30 cellular contexts compared by ENCODE assay signal in the genomic region with DNA sequence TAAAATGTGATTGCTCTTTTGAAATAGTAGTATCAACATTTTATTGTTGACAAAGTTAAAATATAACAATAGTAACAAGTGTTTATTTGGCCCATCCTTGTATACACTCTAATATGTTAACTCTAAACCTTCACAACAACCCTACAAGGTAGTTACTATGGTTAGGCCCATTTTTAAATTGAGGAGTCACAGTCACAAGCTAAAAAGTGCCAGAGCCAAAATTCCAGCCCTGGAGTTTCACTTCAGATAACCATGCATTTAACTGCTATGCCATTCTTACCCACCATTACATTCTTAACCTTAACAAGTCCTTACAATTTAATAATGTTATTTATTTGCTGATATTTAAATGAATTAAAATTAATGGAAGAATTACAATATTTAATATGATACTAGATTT.
"Had no signal": no experiment of that assay in that cellular context is flagged by ENCODE, and none has a peak within 500 bp of the region (broad histone marks: within the 10 kb centered on the region; RNA-seq: fewer than 3 reads in every experiment).

No MANE protein-coding gene starts in this region.

- H3K27ac ChIP-seq: epithelial cell of prostate, foreskin keratinocyte, neutrophil, pancreas, right lobe of liver, stomach, thyroid gland, vagina had no signal

- H3K36me3 Mint-ChIP-seq: mesothelial cell of epicardium; natural killer cell treated with Interleukin-12 subunit alpha and Interleukin-12 subunit beta and Interleukin-15 and Interleukin-18, amount 100 ng/mL, for 72 hours; stimulated activated effector memory CD8-positive, alpha-beta T cell treated with anti-CD3 and anti-CD28 coated beads, Interleukin-12 subunit alpha, Interleukin-12 subunit beta, amount 100 ng/mL, for 72 hours had no signal

- H3K4me1 Mint-ChIP-seq: endodermal cell; naive B cell; neural crest cell; stimulated activated effector memory CD8-positive, alpha-beta T cell treated with anti-CD3 and anti-CD28 coated beads, Interleukin-12 subunit alpha, Interleukin-12 subunit beta, amount 100 ng/mL, for 72 hours had no signal

- H3K4me3 ChIP-seq: mucosa of descending colon, pancreas, right lobe of liver, stomach, thyroid gland, vagina had no signal

- H3K36me3 ChIP-seq: neutrophil, pancreas, right lobe of liver, stomach, thyroid gland, vagina had no signal

- H3K9me3 ChIP-seq: mucosa of descending colon, neutrophil, pancreas, right lobe of liver, stomach, thyroid gland, vagina had no signal

- H3K4me3 Mint-ChIP-seq: dendritic cell treated with granulocyte-macrophage colony-stimulating factor and Interleukin-4, amounts not matched to agents 40 ng/mL and 50 ng/mL, for 4 days; endodermal cell; immature natural killer cell; mesothelial cell of epicardium; naive B cell; natural killer cell treated with Interleukin-12 subunit alpha and Interleukin-12 subunit beta and Interleukin-15 and Interleukin-18, amount 100 ng/mL, for 72 hours; neural crest cell; stimulated activated effector memory CD8-positive, alpha-beta T cell treated with anti-CD3 and anti-CD28 coated beads, Interleukin-12 subunit alpha, Interleukin-12 subunit beta, amount 100 ng/mL, for 72 hours had no signal

- DNase-seq: effector CD8-positive, alpha-beta T cell; endodermal cell; foreskin keratinocyte; glutamatergic neuron; hypothalamus; immature natural killer cell; islet precursor cell; kidney glomerular epithelial cell; mesenchymal stem cell; mucosa of descending colon; naive B cell; pancreas; retina; right lobe of liver; stimulated activated CD4-positive, alpha-beta T cell treated with anti-CD3 and anti-CD28 coated beads, Interleukin-2, amount 100 ng/mL, for 24 hours; stimulated activated CD4-positive, alpha-beta T cell treated with anti-CD3 and anti-CD28 coated beads, Interleukin-4, amount 100 ng/mL, for 24 hours; stimulated activated naive CD4-positive, alpha-beta T cell treated with Interleukin-2 at 50 U/mL for 16 hours; stomach; thyroid gland; trophoblast cell had no signal

- H3K27ac Mint-ChIP-seq: dendritic cell treated with granulocyte-macrophage colony-stimulating factor and Interleukin-4, amounts not matched to agents 40 ng/mL and 50 ng/mL, for 4 days; endodermal cell; immature natural killer cell; mesothelial cell of epicardium; naive B cell; natural killer cell treated with Interleukin-12 subunit alpha and Interleukin-12 subunit beta and Interleukin-15 and Interleukin-18, amount 100 ng/mL, for 72 hours; stimulated activated effector memory CD8-positive, alpha-beta T cell treated with anti-CD3 and anti-CD28 coated beads, Interleukin-12 subunit alpha, Interleukin-12 subunit beta, amount 100 ng/mL, for 72 hours had no signal

- H3K4me1 ChIP-seq: foreskin keratinocyte, pancreas, right lobe of liver, vagina had no signal

- H3K27me3 Mint-ChIP-seq: dendritic cell treated with granulocyte-macrophage colony-stimulating factor and Interleukin-4, amounts not matched to agents 40 ng/mL and 50 ng/mL, for 4 days; naive B cell; natural killer cell treated with Interleukin-12 subunit alpha and Interleukin-12 subunit beta and Interleukin-15 and Interleukin-18, amount 100 ng/mL, for 72 hours had no signal

- FAIRE-seq: colon, pancreas had no signal

- ATAC-seq: esophagus mucosa; foreskin keratinocyte; mucosa of descending colon; natural killer cell treated with Interleukin-12 subunit alpha and Interleukin-12 subunit beta and Interleukin-15 and Interleukin-18, amount 100 ng/mL, for 72 hours; pancreas; right lobe of liver; stimulated activated effector memory CD8-positive, alpha-beta T cell treated with anti-CD3 and anti-CD28 coated beads, Interleukin-12 subunit alpha, Interleukin-12 subunit beta, amount 100 ng/mL, for 72 hours had no signal

- H3K9me3 Mint-ChIP-seq: dendritic cell treated with granulocyte-macrophage colony-stimulating factor and Interleukin-4, amounts not matched to agents 40 ng/mL and 50 ng/mL, for 4 days; endodermal cell; immature natural killer cell; naive B cell; natural killer cell treated with Interleukin-12 subunit alpha and Interleukin-12 subunit beta and Interleukin-15 and Interleukin-18, amount 100 ng/mL, for 72 hours; neural crest cell; stimulated activated effector memory CD8-positive, alpha-beta T cell treated with anti-CD3 and anti-CD28 coated beads, Interleukin-12 subunit alpha, Interleukin-12 subunit beta, amount 100 ng/mL, for 72 hours had no signal

- H3K27me3 ChIP-seq: foreskin keratinocyte, neutrophil, pancreas, right lobe of liver, stomach, thyroid gland, vagina had no signal
